14 cellular contexts compared by ENCODE assay signal in the genomic region with DNA sequence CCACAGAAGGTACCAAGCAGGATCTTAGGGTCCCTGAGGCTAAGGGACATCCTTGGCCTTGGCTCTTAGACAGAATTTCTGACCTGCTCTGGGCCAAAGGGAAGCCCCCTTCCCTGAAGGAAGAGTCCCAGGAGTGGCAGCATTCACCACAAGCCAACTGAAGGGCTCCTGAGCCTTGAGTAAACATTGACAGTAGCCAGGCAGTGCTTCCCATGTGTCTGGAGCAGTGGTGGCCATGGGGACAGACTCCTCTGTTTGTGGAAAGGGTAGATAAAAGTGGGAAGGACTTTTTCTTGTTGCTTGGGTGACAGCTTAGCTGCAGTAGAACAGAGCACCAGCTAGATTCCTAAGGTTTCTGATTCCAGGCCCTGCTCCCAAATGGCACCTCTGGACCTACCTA.
DNase-seq lines count a peak whose midpoint lies in the region; ATAC-seq and TF ChIP-seq lines count a peak whose summit lies in the region.
"Had no signal": no experiment of that assay in that cellular context is flagged by ENCODE, and none has a peak within 500 bp of the region (broad histone marks: within the 10 kb centered on the region; RNA-seq: fewer than 3 reads in every experiment).

No MANE protein-coding gene starts in this region.

- H3K27me3 ChIP-seq in left ventricle myocardium inferior (ENCODE audit: low read depth), result no peaks in the 10 kb centered on the region
- no peaks in the 10 kb centered on the region for H3K27me3 ChIP-seq in rectal smooth muscle tissue (ENCODE audit: control insufficient read depth, insufficient read depth, low read length)
- no peaks in the 10 kb centered on the region for H3K27me3 ChIP-seq in adrenal gland
- H3K27me3 ChIP-seq: BLaER1 treated with 17β-estradiol and CSF1 and Interleukin-3, amounts not matched to agents 10 nM and 100 nM; esophagus squamous epithelium had no signal

- H3K27ac ChIP-seq in left ventricle myocardium inferior (replicated peaks), result peak overlapping the region; percentile 92
- H3K27ac ChIP-seq in rectal smooth muscle tissue (ENCODE audit: low read depth, low read length), result peak overlapping the region; percentile 42
- peak overlapping the region in 2 of 5 donors; percentile 62 to 70 for H3K27ac ChIP-seq in adrenal gland
- H3K27ac ChIP-seq: BLaER1 treated with 17β-estradiol and CSF1 and Interleukin-3, amounts not matched to agents 10 nM and 100 nM had no signal

- intact Hi-C loops in left ventricle myocardium inferior (cut with micrococcal nuclease) (no loop called here), adrenal gland (cut with DNase I) (no loop called here)

- H3K4me1 ChIP-seq in left ventricle myocardium inferior (peaks cover 33% of the 10 kb centered on the region), rectal smooth muscle tissue (ENCODE audit: control insufficient read depth, insufficient read depth, low read length) (peaks cover 11% of the 10 kb centered on the region), adrenal gland (replicated peaks in 1 of 2) (peaks cover 6 to 15% of the 10 kb centered on the region in 2 donors)
- H3K4me1 ChIP-seq: BLaER1 treated with 17β-estradiol and CSF1 and Interleukin-3, amounts not matched to agents 10 nM and 100 nM had no signal

- TF ChIP-seq CTCF in left ventricle myocardium inferior (IDR thresholded peaks at IDR 0.05; ENCODE audit: borderline replicate concordance), result no peak
- TF ChIP-seq CTCF in adrenal gland (IDR thresholded peaks at IDR 0.05), result no peak

- no peak for ATAC-seq in GM18858 (IDR thresholded peaks at IDR 0.05; ENCODE audit: unreplicated experiment)
- no peak for ATAC-seq in HG03045 (IDR thresholded peaks at IDR 0.05; ENCODE audit: unreplicated experiment)
- ATAC-seq: activated naive CD8-positive, alpha-beta T cell treated with anti-CD3 and anti-CD28 coated beads, Interleukin-2, amount 50 U/mL, for 24 hours had no signal

- DNase-seq in DMS53 treated with DMSO at 0.1 percent for 48 hours (lab: John Stamatoyannopoulos, UW; ENCODE audit: unreplicated experiment) (peak; percentile 7), NCI-H510A (lab: John Stamatoyannopoulos, UW) (peak; percentile 57), left ventricle myocardium inferior (no peak), LoVo (ENCODE audit: low spot score) (no peak), adrenal gland (no peak)
- DNase-seq: activated CD4-positive, alpha-beta T cell treated with anti-CD3 and anti-CD28 coated beads for 1 hour; activated naive CD8-positive, alpha-beta T cell treated with anti-CD3 and anti-CD28 coated beads, Interleukin-2, amount 50 U/mL, for 24 hours; activated T-cell treated with anti-CD3 and anti-CD28 coated beads, Interleukin-2, amount 50 U/mL, for 1 hour; cortex of kidney; esophagus squamous epithelium had no signal

- H3K9me3 ChIP-seq in left ventricle myocardium inferior (replicated peaks) (peaks cover 22% of the 10 kb centered on the region), adrenal gland (replicated peaks in 1 of 3) (no peaks in the 10 kb centered on the region)
- H3K9me3 ChIP-seq: esophagus squamous epithelium had no signal

- H3K4me3 ChIP-seq in left ventricle myocardium inferior (peak overlapping the region; percentile 15), rectal smooth muscle tissue (ENCODE audit: low read length) (peak overlapping the region; percentile 13), adrenal gland (no peak overlapping the region)
- H3K4me3 ChIP-seq: BLaER1 treated with 17β-estradiol and CSF1 and Interleukin-3, amounts not matched to agents 10 nM and 100 nM; esophagus squamous epithelium had no signal

- TF ChIP-seq POLR2A in adrenal gland (IDR thresholded peaks at IDR 0.05), result no peak

- no peak overlapping the region for H3K9ac ChIP-seq in rectal smooth muscle tissue (ENCODE audit: low read length)
- H3K9ac ChIP-seq: BLaER1 treated with 17β-estradiol and CSF1 and Interleukin-3, amounts not matched to agents 10 nM and 100 nM had no signal

- H3K36me3 ChIP-seq in left ventricle myocardium inferior, result no peaks in the 10 kb centered on the region
- no peaks in the 10 kb centered on the region for H3K36me3 ChIP-seq in rectal smooth muscle tissue (ENCODE audit: control insufficient read depth, insufficient read depth, low read length)
- no peaks in the 10 kb centered on the region for H3K36me3 ChIP-seq in adrenal gland (replicated peaks in 1 of 2)
- H3K36me3 ChIP-seq: esophagus squamous epithelium had no signal

Comparison
In these comparisons a context has a peak if more than half of its experiments do, and no peak if none do; other contexts are left out.
1. DNase-seq: peak in DMS53 treated with DMSO at 0.1 percent for 48 hours (single experiment) and NCI-H510A (single experiment); none in left ventricle myocardium inferior (single experiment), LoVo (single experiment) and adrenal gland (0 of 7).
2. H3K4me3 ChIP-seq: peak in left ventricle myocardium inferior (single experiment) and rectal smooth muscle tissue (single experiment); none in adrenal gland (0 of 4).